In genomic region chr12:11130999-11131398, GRCh38 we compare ENCODE assay signal across 26 cellular contexts. TPM values are rescaled to one million over a fixed set of nuclear protein-coding genes. Genes with fewer than 3 reads are reported as not detected.
DNase-seq lines count a peak whose midpoint lies in the region; ATAC-seq, FAIRE-seq and TF ChIP-seq lines count a peak whose summit lies in the region.
"Had no signal": no experiment of that assay in that cellular context is flagged by ENCODE, and none has a peak within 500 bp of the region (broad histone marks: within the 10 kb centered on the region; RNA-seq: fewer than 3 reads in every experiment).

No MANE protein-coding gene starts in this region.

- peaks cover 88% of the 10 kb centered on the region for H3K79me2 ChIP-seq in astrocyte (ENCODE audit: insufficient read depth, low read length)

- H3K4me3 Mint-ChIP-seq in astrocyte (ENCODE audit: unreplicated experiment), result no peak overlapping the region
- no peak overlapping the region for H3K4me3 Mint-ChIP-seq in nephron progenitor cell
- H3K4me3 Mint-ChIP-seq: B cell; CD8-positive, alpha-beta T cell; IgD-negative memory B cell had no signal

- H3K36me3 Mint-ChIP-seq in astrocyte (ENCODE audit: low read depth, unreplicated experiment) (peaks cover 10% of the 10 kb centered on the region), nephron progenitor cell (ENCODE audit: low read depth) (peaks cover 72% of the 10 kb centered on the region)

- H3K36me3 ChIP-seq in astrocyte (ENCODE audit: insufficient read depth, low read length), result no peaks in the 10 kb centered on the region

- H3K27ac ChIP-seq in astrocyte (ENCODE audit: low read depth, low read length), result no peak overlapping the region
- H3K27ac ChIP-seq: C4-2B, HL-60, KMS-11, PC-9, SK-N-MC had no signal

- H3K27ac Mint-ChIP-seq in astrocyte (ENCODE audit: unreplicated experiment), result no peak overlapping the region
- H3K27ac Mint-ChIP-seq in nephron progenitor cell, result peak overlapping the region; percentile 81
- H3K27ac Mint-ChIP-seq: B cell, IgD-negative memory B cell had no signal

- peaks cover 40% of the 10 kb centered on the region for H4K20me1 ChIP-seq in astrocyte (ENCODE audit: insufficient read depth, low read length)

- no peaks in the 10 kb centered on the region for H3K9me3 ChIP-seq in astrocyte (ENCODE audit: insufficient read depth, low read depth, low read length)

- H2AFZ ChIP-seq in astrocyte (ENCODE audit: low read depth, low read length), result no peak overlapping the region
- H2AFZ ChIP-seq: PC-9 had no signal

- no peak overlapping the region for H3K9ac ChIP-seq in astrocyte (ENCODE audit: low read length)
- H3K9ac ChIP-seq: KMS-11 had no signal

- TF ChIP-seq POLR2A in erythroblast (IDR thresholded peaks at IDR 0.05; ENCODE audit: low read length), result no peak

- TF ChIP-seq CTCF in astrocyte (IDR thresholded peaks at IDR 0.05; ENCODE audit: insufficient read depth, low read depth, low read length) (no peak), nephron progenitor cell (IDR thresholded peaks at IDR 0.05) (no peak)

- no peaks in the 10 kb centered on the region for H3K27me3 ChIP-seq in astrocyte (ENCODE audit: insufficient read depth, low read length)

- H3K4me2 ChIP-seq in astrocyte (ENCODE audit: low read length), result no peak overlapping the region
- H3K4me2 ChIP-seq: KMS-11, PC-9 had no signal

- no peaks in the 10 kb centered on the region for H3K9me3 Mint-ChIP-seq in astrocyte (ENCODE audit: unreplicated experiment)
- H3K9me3 Mint-ChIP-seq in nephron progenitor cell, result peaks cover 27% of the 10 kb centered on the region

- peaks cover 2% of the 10 kb centered on the region for H3K4me1 Mint-ChIP-seq in astrocyte (ENCODE audit: low read depth, unreplicated experiment)
- no peaks in the 10 kb centered on the region for H3K4me1 Mint-ChIP-seq in nephron progenitor cell

- peak; percentile 73 for ATAC-seq in left ventricle myocardium superior
- ATAC-seq in Right ventricle myocardium inferior, result no peak
- ATAC-seq in GM18861 (IDR thresholded peaks at IDR 0.05; ENCODE audit: unreplicated experiment), result no peak
- no peak for ATAC-seq in GM19395 (IDR thresholded peaks at IDR 0.05; ENCODE audit: unreplicated experiment)
- ATAC-seq: CD8-positive, alpha-beta T cell had no signal

- H3K27me3 Mint-ChIP-seq in astrocyte (ENCODE audit: low read depth, unreplicated experiment), result no peaks in the 10 kb centered on the region
- H3K27me3 Mint-ChIP-seq in nephron progenitor cell (ENCODE audit: low read depth, poor library complexity), result peaks cover 3% of the 10 kb centered on the region
- H3K27me3 Mint-ChIP-seq: B cell, IgD-negative memory B cell had no signal

- H3K4me1 ChIP-seq in astrocyte (ENCODE audit: insufficient read depth, low read length), result no peaks in the 10 kb centered on the region

- FAIRE-seq in astrocyte (lab: Jason Lieb, UNC), result no peak
- FAIRE-seq: GM18507 had no signal

- intact Hi-C loops in left ventricle myocardium superior (cut with micrococcal nuclease), result no loop called here
- intact Hi-C loops in Right ventricle myocardium inferior (cut with DNase I), result no loop called here

- no peak overlapping the region for H3K4me3 ChIP-seq in astrocyte (ENCODE audit: insufficient read depth, low read depth, low read length)
- H3K4me3 ChIP-seq: PC-9, SK-N-MC had no signal

- DNase-seq in left ventricle myocardium superior (no peak), Right ventricle myocardium inferior (ENCODE audit: missing footprints) (no peak), astrocyte (ENCODE audit: low read depth) (peak; percentile 3), nephron progenitor cell (no peak), erythroblast (lab: John Stamatoyannopoulos, UW) (no peak)
- DNase-seq: CD8-positive, alpha-beta T cell; DMS153; NCI-H1048; NCI-H1417; NCI-H1694; NCI-H2029 treated with DMSO at 0.1 percent for 48 hours; NCI-H526 treated with DMSO at 0.1 percent for 48 hours; PC-9; SHP77 had no signal

RNA-seq across cellular contexts. Expression of gene TAS2R30, which starts 3.4 kb away (rescaled TPM):
- 0.72 TPM for total RNA-seq in left ventricle myocardium superior
- 0.27 TPM for total RNA-seq in Right ventricle myocardium inferior
- total RNA-seq in astrocyte, result 1.3 and 1.7 TPM in 2 replicates

RNA-seq across cellular contexts. Expression of gene TAS2R43, which starts 38.9 kb away (rescaled TPM):
- total RNA-seq in left ventricle myocardium superior (not detected), Right ventricle myocardium inferior (not detected), astrocyte (0.52 and 0.58 TPM in 2 replicates)
- total RNA-seq: H4, NCI-H460 had no signal

RNA-seq across cellular contexts. Expression of gene SMIM10L1, which starts 40.0 kb away (rescaled TPM):
- total RNA-seq in left ventricle myocardium superior (13.7 TPM), Right ventricle myocardium inferior (14.6 TPM), astrocyte (16.3 and 16.6 TPM in 2 replicates)

RNA-seq across cellular contexts. Expression of gene TAS2R42, which starts 55.7 kb away (rescaled TPM):
- not detected for total RNA-seq in left ventricle myocardium superior
- total RNA-seq in Right ventricle myocardium inferior, result not detected
- total RNA-seq in astrocyte, result not detected in 2 replicates
- total RNA-seq: B cell; CD8-positive, alpha-beta T cell; H4; NCI-H460; PC-9; RPMI7951 had no signal
